ENCODE assay signal across 24 cellular contexts in the genomic region with DNA sequence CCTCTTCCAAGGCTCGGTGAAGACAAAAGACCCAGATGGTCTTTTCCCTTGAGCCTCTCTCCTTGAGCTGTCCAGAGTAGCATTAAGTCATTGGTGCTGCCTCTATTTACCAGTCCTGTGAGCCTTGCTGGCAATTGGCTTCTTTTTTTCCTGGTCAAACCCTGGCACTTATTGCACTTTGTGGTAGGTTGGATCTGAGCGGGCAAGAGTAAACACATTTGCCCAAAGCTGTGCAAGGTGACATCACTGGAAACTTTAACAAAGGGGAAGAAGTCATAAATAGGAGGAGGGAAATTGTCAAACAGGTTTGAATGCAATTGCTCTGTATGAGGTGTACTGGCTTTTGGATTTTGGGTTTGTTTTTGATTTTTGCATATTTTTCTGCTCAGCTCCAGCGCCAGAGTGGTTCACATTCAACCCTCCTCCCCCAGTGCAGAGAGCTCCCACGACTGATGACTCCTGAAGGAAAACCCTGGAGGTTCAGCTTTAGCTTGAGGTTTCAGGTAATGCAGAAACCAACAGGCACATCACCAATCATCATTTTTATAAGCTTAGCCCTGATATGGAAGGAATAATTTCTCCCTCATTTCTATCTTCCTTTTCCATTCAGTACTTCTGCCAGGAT. TPM values are rescaled to one million over a fixed set of nuclear protein-coding genes. Genes with fewer than 3 reads are reported as not detected.
DNase-seq lines count a peak whose midpoint lies in the region; ATAC-seq and TF ChIP-seq lines count a peak whose summit lies in the region.
"Had no signal": no experiment of that assay in that cellular context is flagged by ENCODE, and none has a peak within 500 bp of the region (broad histone marks: within the 10 kb centered on the region; RNA-seq: fewer than 3 reads in every experiment).

No MANE protein-coding gene starts in this region.

- TF ChIP-seq EP300 in SK-N-SH (IDR thresholded peaks at IDR 0.05; ENCODE audit: borderline replicate concordance in 1 of 2, low read depth in 1 of 2, low read length in 1 of 2): no peak

- no peak for TF ChIP-seq RAD21 in SK-N-SH (IDR thresholded peaks at IDR 0.05; ENCODE audit: low read length)

- no peak overlapping the region for H3K4me3 Mint-ChIP-seq in GM23338
- H3K4me3 Mint-ChIP-seq: CD4-positive, alpha-beta T cell; IgD-negative memory B cell had no signal

- H3K9me3 ChIP-seq in SK-N-SH (no peaks in the 10 kb centered on the region), mucosa of descending colon (no peaks in the 10 kb centered on the region)
- H3K9me3 ChIP-seq: BLaER1 treated with 17β-estradiol and CSF1 and Interleukin-3, amounts not matched to agents 10 nM and 100 nM had no signal

- H3K4me1 Mint-ChIP-seq in GM23338: peaks cover 11% of the 10 kb centered on the region; the same call in 2 of the 3 replicates
- H3K4me1 Mint-ChIP-seq: IgD-negative memory B cell had no signal

- in situ Hi-C loops in GM13977 (cut with MboI; ENCODE audit: low pct_unique_long_range_greater_than_20kb, low sequenced_read_pairs, unreplicated experiment): no loop called here

- H3K9me2 ChIP-seq in SK-N-SH (no peaks in the 10 kb centered on the region), GM23338 (ENCODE audit: insufficient read depth) (no peaks in the 10 kb centered on the region; the same call in 1 of the 2 replicates)

- no peak overlapping the region for H3K4me3 ChIP-seq in SK-N-SH (ENCODE audit: low read depth in 2 of 2, low read length in 1 of 2)
- no peak overlapping the region for H3K4me3 ChIP-seq in mucosa of descending colon
- no peak overlapping the region for H3K4me3 ChIP-seq in GM23338
- H3K4me3 ChIP-seq: BLaER1 treated with 17β-estradiol and CSF1 and Interleukin-3, amounts not matched to agents 10 nM and 100 nM had no signal

- ATAC-seq in SK-N-SH treated with all-trans-retinoic acid at 6 μM for 48 hours (no peak), mucosa of descending colon (peak; percentile 53), GM23338 (no peak), HG03378 (IDR thresholded peaks at IDR 0.05; ENCODE audit: unreplicated experiment) (no peak), HG02763 (IDR thresholded peaks at IDR 0.05; ENCODE audit: unreplicated experiment) (no peak)
- ATAC-seq: PC-3 had no signal

- no peak overlapping the region for H3K9ac ChIP-seq in SK-N-SH
- H3K9ac ChIP-seq: BLaER1 treated with 17β-estradiol and CSF1 and Interleukin-3, amounts not matched to agents 10 nM and 100 nM had no signal

- intact Hi-C loops in mucosa of descending colon (cut with DNase I, micrococcal nuclease): no loop called here

- H3K9me3 Mint-ChIP-seq in GM23338: no peaks in the 10 kb centered on the region; the same call in 1 of the 3 replicates
- H3K9me3 Mint-ChIP-seq: CD4-positive, alpha-beta T cell had no signal

- H3K27ac ChIP-seq in SK-N-SH (ENCODE audit: low read depth in 2 of 2, low read length in 1 of 2): peak overlapping the region in 1 of 2 experiments; percentile 98; a peak in 2 of 4 replicates
- peak overlapping the region; percentile 45 for H3K27ac ChIP-seq in caudate nucleus (ENCODE audit: low read depth, low read length)
- no peak overlapping the region for H3K27ac ChIP-seq in GM23338 (ENCODE audit: low read depth)
- H3K27ac ChIP-seq: BLaER1 treated with 17β-estradiol and CSF1 and Interleukin-3, amounts not matched to agents 10 nM and 100 nM had no signal

- WGBS in SK-N-SH (ENCODE audit: low lambda C conversion rate): 93% methylated on average over 3 of the region's 4 CpGs

- H3K36me3 ChIP-seq in SK-N-SH (replicated peaks in 1 of 2; ENCODE audit: control insufficient read depth in 1 of 2, insufficient read depth in 2 of 2, low read length in 1 of 2) (no peaks in the 10 kb centered on the region), mucosa of descending colon (ENCODE audit: low read depth) (no peaks in the 10 kb centered on the region), GM23338 (ENCODE audit: insufficient read depth) (no peaks in the 10 kb centered on the region)
- H3K36me3 ChIP-seq: BLaER1 treated with 17β-estradiol and CSF1 and Interleukin-3, amounts not matched to agents 10 nM and 100 nM had no signal

- H3K4me2 ChIP-seq in SK-N-SH (no peak overlapping the region), GM23338 (no peak overlapping the region)
- H3K4me2 ChIP-seq: BLaER1 treated with 17β-estradiol and CSF1 and Interleukin-3, amounts not matched to agents 10 nM and 100 nM had no signal

- POLR2A ChIA-PET in SK-N-SH (lab: Yijun Ruan, JAX): no interaction called here

- H2AFZ ChIP-seq in SK-N-SH (ENCODE audit: low read depth) (peak overlapping the region; percentile 20; the same call in 1 of the 2 replicates), GM23338 (no peak overlapping the region)

- H3K27me3 ChIP-seq in SK-N-SH (ENCODE audit: insufficient read depth) (no peaks in the 10 kb centered on the region), GM23338 (ENCODE audit: insufficient read depth) (no peaks in the 10 kb centered on the region)
- H3K27me3 ChIP-seq: BLaER1 treated with 17β-estradiol and CSF1 and Interleukin-3, amounts not matched to agents 10 nM and 100 nM had no signal

- no peak overlapping the region for H3K27ac Mint-ChIP-seq in GM23338
- H3K27ac Mint-ChIP-seq: CD4-positive, alpha-beta T cell; IgD-negative memory B cell had no signal

- H4K20me1 ChIP-seq in SK-N-SH (ENCODE audit: insufficient read depth): no peaks in the 10 kb centered on the region
- H4K20me1 ChIP-seq in GM23338 (replicated peaks; ENCODE audit: insufficient read depth): no peaks in the 10 kb centered on the region
- H4K20me1 ChIP-seq: BLaER1 treated with 17β-estradiol and CSF1 and Interleukin-3, amounts not matched to agents 10 nM and 100 nM had no signal

- H3K27me3 Mint-ChIP-seq in GM23338 (ENCODE audit: insufficient read depth, low read depth, poor library complexity): no peaks in the 10 kb centered on the region
- H3K27me3 Mint-ChIP-seq: IgD-negative memory B cell had no signal

- H3F3A ChIP-seq in SK-N-SH (replicated peaks; ENCODE audit: insufficient read depth) (peaks cover 54% of the 10 kb centered on the region), GM23338 (replicated peaks; ENCODE audit: low read depth) (no peaks in the 10 kb centered on the region)

- peaks cover 18 to 73% of the 10 kb centered on the region in 2 experiments for H3K4me1 ChIP-seq in SK-N-SH (ENCODE audit: control insufficient read depth in 1 of 2, insufficient read depth in 2 of 2, low read depth in 1 of 2, low read length in 1 of 2)
- peaks cover 3% of the 10 kb centered on the region for H3K4me1 ChIP-seq in mucosa of descending colon (ENCODE audit: low read depth)
- H3K4me1 ChIP-seq in GM23338 (ENCODE audit: insufficient read depth): no peaks in the 10 kb centered on the region
- H3K4me1 ChIP-seq: BLaER1 treated with 17β-estradiol and CSF1 and Interleukin-3, amounts not matched to agents 10 nM and 100 nM had no signal

- CTCF ChIA-PET in SK-N-SH (lab: Yijun Ruan, JAX): interaction anchor here (0.7 to 1.1 kb wide), 2 partner anchors 42 to 77 kb away, joined by 3 read pairs; no protein-coding TSS in a partner anchor

- TF ChIP-seq CTCF in SK-N-SH (IDR thresholded peaks at IDR 0.05) (no peak), mucosa of descending colon (IDR thresholded peaks at IDR 0.05) (no peak), GM13977 (IDR thresholded peaks at IDR 0.05; ENCODE audit: extremely low read depth, insufficient read depth, missing control alignments) (no peak), GM23338 (conservative IDR thresholded peaks at IDR 0.05; ENCODE audit: low read depth in 2 of 2) (no peak)

- H3K79me2 ChIP-seq in SK-N-SH (ENCODE audit: insufficient read depth) (no peaks in the 10 kb centered on the region), GM23338 (replicated peaks; ENCODE audit: insufficient read depth) (no peaks in the 10 kb centered on the region)

- no peaks in the 10 kb centered on the region for H3K36me3 Mint-ChIP-seq in GM23338 (ENCODE audit: low read depth)
- H3K36me3 Mint-ChIP-seq: IgD-negative memory B cell had no signal

- DNase-seq in SK-N-SH (no peak), caudate nucleus (lab: John Stamatoyannopoulos, UW) (peak in 8 of 61 donors; percentile 6 to 59 (median 26)), mucosa of descending colon (no peak), GM13977 (ENCODE audit: low spot score) (no peak), GM23338 (ENCODE audit: low spot score) (no peak)
- DNase-seq: AML-193; CD4-positive, alpha-beta T cell; COR-L47; DND-41; H7; NCI-H1092; NCI-H1417 treated with DMSO at 0.1 percent for 48 hours; NCI-H1694 treated with DMSO at 0.1 percent for 48 hours; NCI-H2171 treated with DMSO at 0.1 percent for 48 hours; NCI-H345; NCI-H510A treated with DMSO at 0.1 percent for 48 hours; NCI-H748 treated with DMSO at 0.1 percent for 48 hours; PC-3; T-helper 1 cell had no signal

TF ChIP-seq in SK-N-SH treated with all-trans-retinoic acid at 6 μM for 48 hours, 23 proteins besides CTCF, POLR2A, EP300 and RAD21 (continues in another document):
- TF ChIP-seq GLIS3 (CRISPR knock-in tag; IDR thresholded peaks at IDR 0.05): no peak
- TF ChIP-seq, protein P1, sequence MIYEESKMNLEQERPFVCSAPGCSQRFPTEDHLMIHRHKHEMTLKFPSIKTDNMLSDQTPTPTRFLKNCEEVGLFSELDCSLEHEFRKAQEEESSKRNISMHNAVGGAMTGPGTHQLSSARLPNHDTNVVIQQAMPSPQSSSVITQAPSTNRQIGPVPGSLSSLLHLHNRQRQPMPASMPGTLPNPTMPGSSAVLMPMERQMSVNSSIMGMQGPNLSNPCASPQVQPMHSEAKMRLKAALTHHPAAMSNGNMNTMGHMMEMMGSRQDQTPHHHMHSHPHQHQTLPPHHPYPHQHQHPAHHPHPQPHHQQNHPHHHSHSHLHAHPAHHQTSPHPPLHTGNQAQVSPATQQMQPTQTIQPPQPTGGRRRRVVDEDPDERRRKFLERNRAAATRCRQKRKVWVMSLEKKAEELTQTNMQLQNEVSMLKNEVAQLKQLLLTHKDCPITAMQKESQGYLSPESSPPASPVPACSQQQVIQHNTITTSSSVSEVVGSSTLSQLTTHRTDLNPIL (CRISPR knock-in tag; IDR thresholded peaks at IDR 0.05; ENCODE audit: low read depth): no peak

TF ChIP-seq in GM23338, 12 proteins besides CTCF, POLR2A, EP300 and RAD21 (continues in another document):
- TF ChIP-seq EZH2 (IDR thresholded peaks at IDR 0.05; ENCODE audit: low read depth, unreplicated experiment): no peak
- no peak for TF ChIP-seq ETS1 (IDR thresholded peaks at IDR 0.05)

RNA-seq across cellular contexts. Expression of gene KCNE4, which starts 8.3 kb away (rescaled TPM):
- polyA plus RNA-seq in SK-N-SH (2012; rRNA removed) (0.19 and 0.20 TPM in 2 replicates), GM23338 (2016; fragmentation: Nextera tagmentation; extraction: Ambion mirVana) (not detected in 2 replicates)
- 0.24 and 0.27 TPM in 2 replicates for polyA plus RNA-seq in SK-N-SH (2012; cell fraction: cytosol; rRNA removed)
- 0.18 and 0.29 TPM in 2 replicates for polyA plus RNA-seq in SK-N-SH (2012; cell fraction: nucleus; rRNA removed)
- total RNA-seq in mucosa of descending colon: 1 to 10 TPM in 2 of 3 donors, under 1 TPM in 1; 0.55 to 5.8 (median 2.0) TPM
- total RNA-seq in GM23338 (2014; rRNA removed; shearing (Covaris generic)): not detected in 2 replicates
- total RNA-seq: CD4-positive, alpha-beta T cell; H7; PC-3 had no signal
- polyA plus RNA-seq: IgD-negative memory B cell had no signal
